ENCODE assay signal across 8 cellular contexts in the genomic region with DNA sequence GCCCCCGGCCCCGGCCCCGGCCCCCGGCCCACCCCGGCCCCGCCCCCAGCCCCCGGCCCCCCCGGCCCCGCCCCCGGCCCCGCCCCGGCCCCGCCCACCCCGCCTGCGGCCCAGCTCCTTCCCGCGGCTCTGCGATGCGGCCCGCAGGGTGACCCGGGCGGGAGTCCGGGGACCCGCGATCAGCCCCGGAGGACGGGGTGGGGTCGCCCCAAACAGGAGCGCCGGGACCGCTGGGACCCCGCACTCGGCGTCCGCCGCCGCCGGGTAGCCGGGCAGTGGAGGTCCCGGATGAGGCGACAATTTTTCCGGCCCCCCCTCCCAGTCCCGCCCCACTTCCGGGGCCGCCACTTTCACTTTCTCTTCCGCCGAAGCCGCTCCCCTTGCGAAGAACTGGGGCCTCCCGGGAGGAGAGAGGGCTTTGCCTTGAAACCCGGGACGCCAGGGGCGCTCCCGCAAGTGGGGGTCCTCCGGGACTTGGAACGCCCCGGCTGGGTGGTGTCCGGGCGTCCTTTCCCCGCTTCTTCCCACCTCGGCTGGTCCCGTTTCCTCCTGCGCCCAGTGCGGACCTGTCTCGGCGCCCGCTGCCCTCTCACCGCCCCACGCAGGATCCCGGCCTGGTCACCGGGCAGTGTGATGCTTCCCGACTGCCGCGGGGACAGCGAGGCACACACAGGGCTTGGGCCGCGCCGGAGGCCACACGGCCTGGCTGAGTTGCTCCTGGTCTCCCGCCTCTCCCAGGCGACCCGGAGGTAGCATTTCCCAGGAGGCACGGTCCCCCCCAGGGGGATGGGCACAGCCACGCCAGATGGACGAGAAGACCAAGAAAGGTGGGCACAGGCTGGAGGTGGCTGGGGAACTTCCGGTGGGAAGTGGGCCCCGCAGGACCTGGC. TPM values are rescaled to one million over a fixed set of nuclear protein-coding genes. Genes with fewer than 3 reads are reported as not detected.
A peak's percentile ranks its signal among the peaks of the same experiment; 100 is the strongest.
DNase-seq lines count a peak whose midpoint lies in the region; ATAC-seq lines count a peak whose summit lies in the region.

A gene (plus strand): TSS at position 347 of the 890 bp plus-strand sequence. CDS start 459 bp downstream, at position 806.

- ATAC-seq in CD4-positive, CD25-positive, alpha-beta regulatory T cell (ENCODE audit: low read depth in 2 of 2): peak; percentile 75 to 77
- ATAC-seq in GM19397 (IDR thresholded peaks at IDR 0.05; ENCODE audit: unreplicated experiment) (peak; percentile 66), HG03558 (IDR thresholded peaks at IDR 0.05; ENCODE audit: extremely low read depth, unreplicated experiment) (peak; percentile 25)

- peaks cover 13 to 55% (median 48%) of the 10 kb centered on the region in 4 donors for H3K4me1 Mint-ChIP-seq in CD4-positive, CD25-positive, alpha-beta regulatory T cell

- H3K4me1 ChIP-seq in CD4-positive, CD25-positive, alpha-beta regulatory T cell (ENCODE audit: control insufficient read depth, insufficient read depth, low read length, poor library complexity, severe bottlenecking): peaks cover 29% of the 10 kb centered on the region

- H3K9me3 Mint-ChIP-seq in CD4-positive, CD25-positive, alpha-beta regulatory T cell: peaks cover 0 to 2% (median 0%) of the 10 kb centered on the region in 7 donors

- H3K27ac ChIP-seq in CD4-positive, CD25-positive, alpha-beta regulatory T cell (ENCODE audit: insufficient read depth, low read length, poor library complexity, severe bottlenecking): peak within 1 kb of the TSS; percentile 83

- peaks cover 28% of the 10 kb centered on the region for H3K36me3 Mint-ChIP-seq in CD4-positive, CD25-positive, alpha-beta regulatory T cell

- no peaks in the 10 kb centered on the region for H3K9me3 ChIP-seq in CD4-positive, CD25-positive, alpha-beta regulatory T cell (ENCODE audit: control insufficient read depth in 2 of 2, low read length in 2 of 2)

- H3K4me3 ChIP-seq in CD4-positive, CD25-positive, alpha-beta regulatory T cell (ENCODE audit: low read depth, low read length): peak within 1 kb of the TSS; percentile 81

- H3K27me3 Mint-ChIP-seq in CD4-positive, CD25-positive, alpha-beta regulatory T cell: peaks cover 5% of the 10 kb centered on the region

- peak; percentile 86 to 92 (median 91) for DNase-seq in CD4-positive, CD25-positive, alpha-beta regulatory T cell
- DNase-seq in NCI-H82 treated with DMSO at 0.1 percent for 48 hours (lab: John Stamatoyannopoulos, UW; ENCODE audit: unreplicated experiment) (peak; percentile 12), medulla oblongata (ENCODE audit: extremely low spot score) (peak; percentile 85)
- peak; percentile 66 to 82 for DNase-seq in activated CD8-positive, alpha-beta memory T cell treated with anti-CD3 and anti-CD28 coated beads for 1 hour (ENCODE audit: extremely low read depth in 1 of 2, low read depth in 1 of 2)
- DNase-seq in effector CD8-positive, alpha-beta T cell (lab: John Stamatoyannopoulos, UW): peak; percentile 82
- DNase-seq in stimulated activated CD4-positive, alpha-beta T cell treated with anti-CD3 and anti-CD28 coated beads, TNF-alpha, amount 100 ng/mL, for 48 hours (ENCODE audit: low read depth in 3 of 3): peak; percentile 75 to 81 (median 77)

- H3K27ac Mint-ChIP-seq in CD4-positive, CD25-positive, alpha-beta regulatory T cell: peak within 1 kb of the TSS; percentile 91 to 96 (median 95)

- H3K4me3 Mint-ChIP-seq in CD4-positive, CD25-positive, alpha-beta regulatory T cell: peak within 1 kb of the TSS; percentile 91 to 98 (median 96)

- H3K27me3 ChIP-seq in CD4-positive, CD25-positive, alpha-beta regulatory T cell (ENCODE audit: control insufficient read depth, insufficient read depth, low read length): no peaks in the 10 kb centered on the region

- H3K36me3 ChIP-seq in CD4-positive, CD25-positive, alpha-beta regulatory T cell (ENCODE audit: control insufficient read depth, insufficient read depth, low read length): peaks cover 16% of the 10 kb centered on the region

RNA-seq across cellular contexts. Expression of the gene that starts here (rescaled TPM):
- total RNA-seq in CD4-positive, CD25-positive, alpha-beta regulatory T cell: 93.9 TPM
- polyA plus RNA-seq in CD4-positive, CD25-positive, alpha-beta regulatory T cell: 100 to 1,000 TPM in 1 of 4 donors, 10 to 100 TPM in 3; 87.5 to 115 (median 91.8) TPM

Comparison
In these comparisons a context has a peak if more than half of its experiments do, and no peak if none do; other contexts are left out.
1. Peak in every context shown above with its lines: DNase-seq, ATAC-seq, H3K4me3 ChIP-seq and H3K27ac ChIP-seq.
2. ATAC-seq: peak in every context shown above with its lines; median percentile 76 in CD4-positive, CD25-positive, alpha-beta regulatory T cell; 66 in GM19397; 25 in HG03558.
3. DNase-seq: peak in every context shown above with its lines; median percentile 91 in CD4-positive, CD25-positive, alpha-beta regulatory T cell; 85 in medulla oblongata; 82 in effector CD8-positive, alpha-beta T cell; 77 in stimulated activated CD4-positive, alpha-beta T cell treated with anti-CD3 and anti-CD28 coated beads, TNF-alpha, amount 100 ng/mL, for 48 hours; 74 in activated CD8-positive, alpha-beta memory T cell treated with anti-CD3 and anti-CD28 coated beads for 1 hour; 12 in NCI-H82 treated with DMSO at 0.1 percent for 48 hours.